Comparison of ENCODE assay signal across 28 cellular contexts in the genomic region with DNA sequence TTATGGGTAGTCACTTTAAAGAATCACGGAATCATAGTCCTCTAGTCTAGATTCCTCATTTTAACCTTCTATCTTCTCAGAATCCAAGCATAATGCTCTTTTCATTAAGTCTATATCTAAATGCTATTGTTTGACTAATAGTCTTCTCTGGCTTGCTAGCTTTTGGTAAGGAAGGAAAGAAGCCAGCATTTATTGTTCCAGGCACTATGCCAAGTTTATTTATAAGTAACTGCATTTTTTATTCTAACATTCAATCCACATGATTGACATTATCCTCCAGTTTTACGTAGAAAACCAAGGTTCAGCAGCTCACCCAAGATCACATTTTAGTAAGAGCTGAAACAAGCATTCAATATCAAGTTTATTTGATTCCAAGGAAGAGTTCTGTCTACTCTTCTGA.
"Had no signal": no experiment of that assay in that cellular context is flagged by ENCODE, and none has a peak within 500 bp of the region (broad histone marks: within the 10 kb centered on the region; RNA-seq: fewer than 3 reads in every experiment).

No MANE protein-coding gene starts in this region.

- H3K27ac ChIP-seq: neutrophil, ovary, sigmoid colon, thyroid gland, upper lobe of right lung had no signal

- H3K27me3 ChIP-seq: heart right ventricle, neutrophil, ovary, sigmoid colon, thyroid gland, upper lobe of right lung had no signal

- H3K36me3 ChIP-seq: neutrophil, ovary, sigmoid colon, thyroid gland, upper lobe of right lung had no signal

- H3K9me3 ChIP-seq: heart right ventricle, neutrophil, ovary, sigmoid colon, thyroid gland, upper lobe of right lung had no signal

- DNase-seq: activated CD4-positive, alpha-beta T cell treated with anti-CD3 and anti-CD28 coated beads for 36 hours; activated CD4-positive, CD25-positive, alpha-beta regulatory T cell; activated CD8-positive, alpha-beta memory T cell treated with anti-CD3 and anti-CD28 coated beads, Interleukin-2, amount 10 ng/mL, durations not matched to agents 7 days and 5 days; activated CD8-positive, alpha-beta T cell treated with anti-CD3 and anti-CD28 coated beads, Interleukin-2, amount 10 ng/mL, durations not matched to agents 7 days and 5 days; activated effector memory CD4-positive, alpha-beta T cell treated with Interleukin-2 at 50 U/mL for 16 hours; activated naive CD4-positive, alpha-beta T cell treated with Interleukin-2 at 50 U/mL for 16 hours; activated T-cell treated with anti-CD3 and anti-CD28 coated beads for 4 hours; anterior cingulate cortex; effector CD8-positive, alpha-beta T cell; erythroblast; foreskin fibroblast; heart right ventricle; left ventricle myocardium superior; mammary epithelial cell; nephron progenitor cell; ovary; retina; sigmoid colon; stimulated activated CD4-positive, alpha-beta T cell treated with anti-CD3 and anti-CD28 coated beads, Interleukin-1b, Interleukin-23, amount 100 ng/mL, for 48 hours; stimulated activated CD4-positive, alpha-beta T cell treated with anti-CD3 and anti-CD28 coated beads, Interleukin-4, amount 100 ng/mL, for 4 hours; stimulated activated CD8-positive, alpha-beta memory T cell treated with anti-CD3 and anti-CD28 coated beads, Interleukin-4, amount 100 ng/mL, for 48 hours; stimulated activated naive CD8-positive, alpha-beta T cell treated with anti-CD3 and anti-CD28 coated beads, Interleukin-15, amount 100 ng/mL, for 72 hours; T-helper 1 cell; thyroid gland; upper lobe of right lung had no signal

- H3K4me3 ChIP-seq: heart right ventricle, ovary, sigmoid colon, smooth muscle cell, thyroid gland, upper lobe of right lung had no signal

- ATAC-seq: activated CD4-positive, alpha-beta T cell treated with anti-CD3 and anti-CD28 coated beads for 36 hours; activated CD8-positive, alpha-beta memory T cell treated with anti-CD3 and anti-CD28 coated beads, Interleukin-2, amount 10 ng/mL, durations not matched to agents 7 days and 5 days; activated CD8-positive, alpha-beta T cell treated with anti-CD3 and anti-CD28 coated beads, Interleukin-2, amount 10 ng/mL, durations not matched to agents 7 days and 5 days; heart right ventricle; left ventricle myocardium superior; stimulated activated memory B cell treated with anti-CD40 and anti-IgM and Interleukin-4, amounts not matched to agents 10 μg/mL and 1 μg/mL and 100 μg/mL, for 72 hours; stimulated activated naive CD8-positive, alpha-beta T cell treated with anti-CD3 and anti-CD28 coated beads, Interleukin-15, amount 100 ng/mL, for 72 hours; upper lobe of right lung had no signal

- H3K4me1 ChIP-seq: sigmoid colon, thyroid gland, upper lobe of right lung had no signal

- H3K4me2 ChIP-seq: smooth muscle cell had no signal
